23 cellular contexts compared by ENCODE assay signal in genomic region chr15:100204211-100204610, GRCh38.
"Had no signal": no experiment of that assay in that cellular context is flagged by ENCODE, and none has a peak within 500 bp of the region (broad histone marks: within the 10 kb centered on the region; RNA-seq: fewer than 3 reads in every experiment).

No MANE protein-coding gene starts in this region.

- DNase-seq: hypothalamus; immature natural killer cell; left ventricle myocardium inferior; mesendoderm; naive B cell; retina; right cardiac atrium; small intestine; stimulated activated CD4-positive, alpha-beta T cell treated with anti-CD3 and anti-CD28 coated beads, Interleukin-4, amount 100 ng/mL, for 24 hours; stimulated activated naive CD4-positive, alpha-beta T cell; tibial artery; uterus had no signal

- H3K4me3 ChIP-seq: left ventricle myocardium inferior, lung, ovary, spleen, suprapubic skin, thoracic aorta, tibial artery, uterus had no signal

- H3K4me1 ChIP-seq: uterus had no signal

- H3K27me3 Mint-ChIP-seq: progenitor cell of endocrine pancreas had no signal

- H3K9me3 Mint-ChIP-seq: immature natural killer cell; natural killer cell treated with Interleukin-12 subunit alpha and Interleukin-12 subunit beta and Interleukin-15 and Interleukin-18, amount 100 ng/mL, for 72 hours; stimulated activated effector memory CD8-positive, alpha-beta T cell treated with anti-CD3 and anti-CD28 coated beads, Interleukin-12 subunit alpha, Interleukin-12 subunit beta, amount 100 ng/mL, for 72 hours; stimulated activated naive CD8-positive, alpha-beta T cell treated with anti-CD3 and anti-CD28 coated beads, Interleukin-15, Interleukin-2, amounts not matched to agents 100 ng/mL and 50 ng/mL, for 24 hours had no signal

- H3K27me3 ChIP-seq: ovary, suprapubic skin, tibial artery, uterus had no signal

- H3K36me3 Mint-ChIP-seq: naive B cell; natural killer cell treated with Interleukin-12 subunit alpha and Interleukin-12 subunit beta and Interleukin-15 and Interleukin-18, amount 100 ng/mL, for 72 hours; stimulated activated effector memory CD8-positive, alpha-beta T cell treated with anti-CD3 and anti-CD28 coated beads, Interleukin-12 subunit alpha, Interleukin-12 subunit beta, amount 100 ng/mL, for 72 hours had no signal

- H3K9me3 ChIP-seq: left ventricle myocardium inferior, ovary, suprapubic skin, thoracic aorta, tibial artery, uterus had no signal

- H3K27ac ChIP-seq: left ventricle myocardium inferior, ovary, spleen, suprapubic skin, thoracic aorta, tibial artery, uterus had no signal

- H3K4me3 Mint-ChIP-seq: mesothelial cell of epicardium; naive B cell; natural killer cell treated with Interleukin-12 subunit alpha and Interleukin-12 subunit beta and Interleukin-15 and Interleukin-18, amount 100 ng/mL, for 72 hours; stimulated activated effector memory CD8-positive, alpha-beta T cell treated with anti-CD3 and anti-CD28 coated beads, Interleukin-12 subunit alpha, Interleukin-12 subunit beta, amount 100 ng/mL, for 72 hours; stimulated activated naive CD8-positive, alpha-beta T cell treated with anti-CD3 and anti-CD28 coated beads, Interleukin-15, Interleukin-2, amounts not matched to agents 100 ng/mL and 50 ng/mL, for 24 hours had no signal

- H3K27ac Mint-ChIP-seq: mesothelial cell of epicardium; naive B cell; progenitor cell of endocrine pancreas; stimulated activated effector memory CD8-positive, alpha-beta T cell treated with anti-CD3 and anti-CD28 coated beads, Interleukin-12 subunit alpha, Interleukin-12 subunit beta, amount 100 ng/mL, for 72 hours; stimulated activated naive CD8-positive, alpha-beta T cell treated with anti-CD3 and anti-CD28 coated beads, Interleukin-15, Interleukin-2, amounts not matched to agents 100 ng/mL and 50 ng/mL, for 24 hours had no signal

- ATAC-seq: natural killer cell treated with Interleukin-12 subunit alpha and Interleukin-12 subunit beta and Interleukin-15 and Interleukin-18, amount 100 ng/mL, for 72 hours; right cardiac atrium; sciatic nerve; stimulated activated effector memory CD8-positive, alpha-beta T cell treated with anti-CD3 and anti-CD28 coated beads, Interleukin-12 subunit alpha, Interleukin-12 subunit beta, amount 100 ng/mL, for 72 hours had no signal

- H3K36me3 ChIP-seq: left ventricle myocardium inferior, ovary, spleen, suprapubic skin, thoracic aorta, tibial artery, uterus had no signal
